Comparison of ENCODE assay signal across 19 cellular contexts in genomic region chr3:161939919-161940693, GRCh38.
A peak's percentile ranks its signal among the peaks of the same experiment; 100 is the strongest.
DNase-seq lines count a peak whose midpoint lies in the region; ATAC-seq lines count a peak whose summit lies in the region.
"Had no signal": no experiment of that assay in that cellular context is flagged by ENCODE, and none has a peak within 500 bp of the region (broad histone marks: within the 10 kb centered on the region; RNA-seq: fewer than 3 reads in every experiment).

No MANE protein-coding gene starts in this region.

- H3K27me3 ChIP-seq in adipocyte (replicated peaks; ENCODE audit: control insufficient read depth, insufficient read depth, low read length) (no peaks in the 10 kb centered on the region), mesendoderm (ENCODE audit: insufficient read depth, low read length, poor library complexity) (no peaks in the 10 kb centered on the region)

- no peak overlapping the region for H3K56ac ChIP-seq in mesendoderm (ENCODE audit: low read length)

- no peaks in the 10 kb centered on the region for H3K79me2 ChIP-seq in mesendoderm (ENCODE audit: control insufficient read depth, insufficient read depth, low read length)

- no peak overlapping the region for H2AK5ac ChIP-seq in mesendoderm (ENCODE audit: low read length)

- H3K4me1 ChIP-seq in adipocyte (ENCODE audit: control insufficient read depth, insufficient read depth, low read length): peaks cover 15% of the 10 kb centered on the region
- H3K4me1 ChIP-seq in mesendoderm (ENCODE audit: control insufficient read depth, low read depth, low read length): no peaks in the 10 kb centered on the region
- H3K4me1 ChIP-seq: A549 had no signal

- H3K4me2 ChIP-seq in mesendoderm (ENCODE audit: low read length): no peak overlapping the region
- H3K4me2 ChIP-seq: A549, KMS-11 had no signal

- H3K9ac ChIP-seq in adipocyte (ENCODE audit: low read length) (peak overlapping the region; percentile 66), mesendoderm (ENCODE audit: low read length) (no peak overlapping the region)
- H3K9ac ChIP-seq: KMS-11 had no signal

- intact Hi-C loops in Right ventricle myocardium inferior (cut with DNase I): no loop called here
- intact Hi-C loops in cardiac septum (cut with DNase I): no loop called here

- peak overlapping the region; percentile 68 for H3K4me3 ChIP-seq in adipocyte (ENCODE audit: low read length)
- H3K4me3 ChIP-seq in mesendoderm (ENCODE audit: low read length): no peak overlapping the region
- H3K4me3 ChIP-seq: A549 had no signal

- H2BK5ac ChIP-seq in mesendoderm (ENCODE audit: low read length): no peak overlapping the region

- H4K5ac ChIP-seq in mesendoderm (ENCODE audit: low read length): no peak overlapping the region

- H3K23ac ChIP-seq in mesendoderm (ENCODE audit: low read length): no peak overlapping the region

- no peak overlapping the region for H3K18ac ChIP-seq in mesendoderm (ENCODE audit: low read length)

- H3K79me1 ChIP-seq in mesendoderm (ENCODE audit: low read length): no peaks in the 10 kb centered on the region

- H3K36me3 ChIP-seq in adipocyte (ENCODE audit: control insufficient read depth, insufficient read depth, low read length, severe bottlenecking) (no peaks in the 10 kb centered on the region), mesendoderm (ENCODE audit: control insufficient read depth, insufficient read depth, low read length) (no peaks in the 10 kb centered on the region)

- peaks cover 2% of the 10 kb centered on the region for H3K9me3 ChIP-seq in adipocyte (ENCODE audit: control insufficient read depth, low read length)

- H3K27ac ChIP-seq in mesendoderm (ENCODE audit: low read depth, low read length): no peak overlapping the region
- H3K27ac ChIP-seq in substantia nigra (ENCODE audit: low read depth, low read length, poor library complexity, severe bottlenecking): no peak overlapping the region
- H3K27ac ChIP-seq: A549, KMS-11 had no signal

- no peak overlapping the region for H2BK120ac ChIP-seq in mesendoderm (ENCODE audit: low read depth, low read length)

- peak; percentile 59 for ATAC-seq in Right ventricle myocardium inferior
- ATAC-seq: A549 had no signal

- peak overlapping the region; percentile 85 for H2BK15ac ChIP-seq in mesendoderm (replicated peaks; ENCODE audit: low read depth)

- no peak overlapping the region for H3K4ac ChIP-seq in mesendoderm (ENCODE audit: low read depth, low read length)

- no peak overlapping the region for H4K8ac ChIP-seq in mesendoderm (ENCODE audit: low read depth, low read length)

- no CpG with 5 or more reads among the region's 6 CpGs for WGBS in mesendoderm (ENCODE audit: extremely low coverage, insufficient coverage, low lambda C conversion rate)

- DNase-seq in Right ventricle myocardium inferior (ENCODE audit: missing footprints) (no peak), cardiac septum (ENCODE audit: low spot score) (no peak), adipocyte (ENCODE audit: low read depth) (peak; percentile 4), mesendoderm (no peak), substantia nigra (lab: John Stamatoyannopoulos, UW) (no peak), ecto neural progenitor cell (ENCODE audit: low spot score) (no peak), activated gamma-delta T cell treated with Interleukin-2 at 50 U/mL for 16 hours (no peak)
- DNase-seq in activated CD4-positive, alpha-beta T cell treated with anti-CD3 and anti-CD28 coated beads, Interleukin-2, amount 50 U/mL, for 1 hour: no peak
- DNase-seq: activated CD8-positive, alpha-beta memory T cell treated with anti-CD3 and anti-CD28 coated beads for 24 hours; activated naive CD4-positive, alpha-beta T cell treated with Interleukin-2 at 50 U/mL for 16 hours; CD8-positive, alpha-beta memory T cell; GF-D8; islet precursor cell; NCI-H2029 treated with DMSO at 0.1 percent for 48 hours; SHP77; stimulated activated CD4-positive, alpha-beta T cell treated with anti-CD3 and anti-CD28 coated beads, Interleukin-4, amount 100 ng/mL, for 4 hours; stimulated activated naive B cell treated with anti-CD40 and anti-IgM and Interleukin-4, amounts not matched to agents 10 μg/mL and 1 μg/mL and 100 μg/mL, for 72 hours had no signal
